ENCODE assay signal across 2 cellular contexts in genomic region chr6:151228788-151229400, GRCh38.
TF ChIP-seq lines count a peak whose summit lies in the region.

No MANE protein-coding gene starts in this region.

TF ChIP-seq in WTC11, 78 proteins besides CTCF, POLR2A, EP300 and RAD21 (continued from another document and continues in another):
- no peak for TF ChIP-seq USF2 (CRISPR knock-in tag; IDR thresholded peaks at IDR 0.05)
- no peak for TF ChIP-seq RORB (CRISPR knock-in tag; IDR thresholded peaks at IDR 0.05)
- TF ChIP-seq PRDM15 (CRISPR knock-in tag; IDR thresholded peaks at IDR 0.05), result no peak
- no peak for TF ChIP-seq TEAD4 (CRISPR knock-in tag; IDR thresholded peaks at IDR 0.05)
- no peak for TF ChIP-seq AFF4 (CRISPR knock-in tag; IDR thresholded peaks at IDR 0.05; ENCODE audit: borderline replicate concordance)
- no peak for TF ChIP-seq GTF2I (CRISPR knock-in tag; conservative IDR thresholded peaks at IDR 0.05)
- no peak for TF ChIP-seq OVOL2 (CRISPR knock-in tag; IDR thresholded peaks at IDR 0.05; ENCODE audit: borderline replicate concordance)
- TF ChIP-seq FOXP4 (CRISPR knock-in tag; IDR thresholded peaks at IDR 0.05), result no peak
- TF ChIP-seq TCF7 (CRISPR knock-in tag; IDR thresholded peaks at IDR 0.05; ENCODE audit: low read depth), result no peak
- no peak for TF ChIP-seq TP53 (CRISPR knock-in tag; IDR thresholded peaks at IDR 0.05)
- TF ChIP-seq ZNF671 (CRISPR knock-in tag; IDR thresholded peaks at IDR 0.05), result no peak
- TF ChIP-seq ATF6 (CRISPR knock-in tag; IDR thresholded peaks at IDR 0.05), result no peak

TF ChIP-seq in H1, 55 proteins besides CTCF, POLR2A, EP300 and RAD21 (continued from another document):
- peak; percentile 21; the same call in 1 of the 2 replicates for TF ChIP-seq YY1 (IDR thresholded peaks at IDR 0.05; ENCODE audit: low read depth, low read length)
